Comparison of ENCODE assay signal across 25 cellular contexts in genomic region chr13:74219571-74219970, GRCh38.
"Had no signal": no experiment of that assay in that cellular context is flagged by ENCODE, and none has a peak within 500 bp of the region (broad histone marks: within the 10 kb centered on the region; RNA-seq: fewer than 3 reads in every experiment).

No MANE protein-coding gene starts in this region.

- H3K4me3 ChIP-seq: cardiac muscle cell, SJSA1 had no signal

- DNase-seq: activated B cell treated with CpG ODN at 0.5 μM for 24 hours; activated CD4-positive, alpha-beta T cell treated with anti-CD3 and anti-CD28 coated beads for 36 hours; activated CD4-positive, alpha-beta T cell treated with anti-CD3 and anti-CD28 coated beads, Interleukin-2, amount 50 U/mL, for 1 hour; activated CD8-positive, alpha-beta memory T cell treated with anti-CD3 and anti-CD28 coated beads, Interleukin-2, amount 50 U/mL, for 4 hours; activated CD8-positive, alpha-beta T cell treated with anti-CD3 and anti-CD28 coated beads for 36 hours; activated gamma-delta T cell treated with Interleukin-2 at 50 U/mL for 16 hours; activated naive CD4-positive, alpha-beta T cell treated with anti-CD3 and anti-CD28 coated beads, Interleukin-2, amount 50 U/mL, for 16 hours; activated naive CD8-positive, alpha-beta T cell treated with anti-CD3 and anti-CD28 coated beads, Interleukin-2, amount 10 ng/mL, durations not matched to agents 7 days and 5 days; activated T-cell treated with anti-CD3 and anti-CD28 coated beads, Interleukin-2, amount 50 U/mL, for 72 hours; aorta; brain microvascular endothelial cell; Kasumi-1; NCI-H1048; NCI-H146; NCI-H187 treated with DMSO at 0.1 percent for 48 hours; NCI-H2081 treated with DMSO at 0.1 percent for 48 hours; NCI-H446; NCI-H524; PC-3; SHP77; T-helper 2 cell; T1000 had no signal

- H3K27me3 ChIP-seq: brain microvascular endothelial cell, cardiac muscle cell, SJSA1 had no signal

- ATAC-seq: activated CD4-positive, alpha-beta T cell treated with anti-CD3 and anti-CD28 coated beads for 36 hours; activated CD8-positive, alpha-beta T cell treated with anti-CD3 and anti-CD28 coated beads for 36 hours; activated T-cell treated with anti-CD3 and anti-CD28 coated beads, Interleukin-2, amount 50 U/mL, for 72 hours; PC-3 had no signal

- H3K36me3 ChIP-seq: brain microvascular endothelial cell, cardiac muscle cell, SJSA1 had no signal

- H3K27ac ChIP-seq: brain microvascular endothelial cell, cardiac muscle cell, SJSA1 had no signal

- H3K27ac Mint-ChIP-seq: activated B cell treated with CpG ODN at 0.5 μM for 24 hours; activated CD4-positive, alpha-beta T cell treated with anti-CD3 and anti-CD28 coated beads for 36 hours; activated CD8-positive, alpha-beta T cell treated with anti-CD3 and anti-CD28 coated beads for 36 hours; activated naive CD8-positive, alpha-beta T cell treated with anti-CD3 and anti-CD28 coated beads, Interleukin-2, amount 10 ng/mL, durations not matched to agents 7 days and 5 days; activated T-cell treated with anti-CD3 and anti-CD28 coated beads, Interleukin-2, amount 50 U/mL, for 72 hours; activated T-helper 2 cell treated with anti-CD3 and anti-CD28 coated beads, Interferon-gamma antibody, Interleukin-2, Interleukin-4, amounts not matched to agents 10 μg/mL and 5 μg/mL and 100 μg/mL, durations not matched to agents 14 hours and 24 hours and 36 hours had no signal

- H3K9me3 Mint-ChIP-seq: activated B cell treated with CpG ODN at 0.5 μM for 24 hours; activated CD8-positive, alpha-beta T cell treated with anti-CD3 and anti-CD28 coated beads for 36 hours; activated T-helper 2 cell treated with anti-CD3 and anti-CD28 coated beads, Interferon-gamma antibody, Interleukin-2, Interleukin-4, amounts not matched to agents 10 μg/mL and 5 μg/mL and 100 μg/mL, durations not matched to agents 14 hours and 24 hours and 36 hours had no signal

- H3K9me3 ChIP-seq: SJSA1 had no signal

- H3K4me1 Mint-ChIP-seq: activated B cell treated with CpG ODN at 0.5 μM for 24 hours had no signal

- H3K4me3 Mint-ChIP-seq: activated B cell treated with CpG ODN at 0.5 μM for 24 hours; activated CD4-positive, alpha-beta T cell treated with anti-CD3 and anti-CD28 coated beads for 36 hours; activated CD8-positive, alpha-beta T cell treated with anti-CD3 and anti-CD28 coated beads for 36 hours; activated naive CD8-positive, alpha-beta T cell treated with anti-CD3 and anti-CD28 coated beads, Interleukin-2, amount 10 ng/mL, durations not matched to agents 7 days and 5 days; activated T-cell treated with anti-CD3 and anti-CD28 coated beads, Interleukin-2, amount 50 U/mL, for 72 hours had no signal

- H3K27me3 Mint-ChIP-seq: activated CD4-positive, alpha-beta T cell treated with anti-CD3 and anti-CD28 coated beads for 36 hours; activated CD8-positive, alpha-beta T cell treated with anti-CD3 and anti-CD28 coated beads for 36 hours had no signal
